In the genomic region with DNA sequence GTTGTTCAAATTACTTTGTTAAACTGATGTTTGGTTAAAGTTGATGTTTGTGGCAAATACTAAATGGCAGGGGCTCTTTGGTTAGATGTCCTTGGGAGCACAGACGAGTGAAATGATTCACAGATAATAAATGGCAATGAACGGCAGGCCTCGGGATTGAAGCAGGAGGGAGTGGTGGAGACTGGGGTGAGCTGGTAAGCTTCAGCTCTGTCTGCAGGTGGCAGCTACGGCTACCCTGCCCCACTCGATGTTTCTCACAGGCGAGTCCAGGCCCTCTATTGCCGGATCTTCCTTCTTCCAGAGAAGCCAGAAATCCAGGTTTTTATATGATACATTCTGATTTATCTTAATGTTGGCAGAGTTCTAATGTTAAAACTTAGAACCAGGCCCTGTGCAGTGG, we compare ENCODE assay signal across 17 cellular contexts.
DNase-seq lines count a peak whose midpoint lies in the region; ATAC-seq and TF ChIP-seq lines count a peak whose summit lies in the region.
"Had no signal": no experiment of that assay in that cellular context is flagged by ENCODE, and none has a peak within 500 bp of the region (broad histone marks: within the 10 kb centered on the region; RNA-seq: fewer than 3 reads in every experiment).

No MANE protein-coding gene starts in this region.

- H3K9me3 ChIP-seq in tibial nerve: no peaks in the 10 kb centered on the region
- H3K9me3 ChIP-seq: BLaER1 treated with 17β-estradiol and CSF1 and Interleukin-3, amounts not matched to agents 10 nM and 100 nM had no signal

- TF ChIP-seq EP300 in tibial nerve (IDR thresholded peaks at IDR 0.05): no peak

- H2BK120ac ChIP-seq in mesendoderm (ENCODE audit: low read depth, low read length): no peak overlapping the region

- no peak overlapping the region for H3K9ac ChIP-seq in mesendoderm (ENCODE audit: low read length)
- H3K9ac ChIP-seq: BLaER1 treated with 17β-estradiol and CSF1 and Interleukin-3, amounts not matched to agents 10 nM and 100 nM had no signal

- H3K27me3 ChIP-seq in tibial nerve (no peaks in the 10 kb centered on the region), mesendoderm (ENCODE audit: insufficient read depth, low read length, poor library complexity) (no peaks in the 10 kb centered on the region)
- H3K27me3 ChIP-seq: BLaER1 treated with 17β-estradiol and CSF1 and Interleukin-3, amounts not matched to agents 10 nM and 100 nM had no signal

- peaks cover 0 to 12% (median 0%) of the 10 kb centered on the region in 3 donors for H3K36me3 ChIP-seq in tibial nerve
- no peaks in the 10 kb centered on the region for H3K36me3 ChIP-seq in mesendoderm (ENCODE audit: control insufficient read depth, insufficient read depth, low read length)

- H4K5ac ChIP-seq in mesendoderm (ENCODE audit: low read length): no peak overlapping the region

- peak overlapping the region; percentile 64 for H3K27ac Mint-ChIP-seq in T-helper 2 cell treated with Interferon-gamma antibody and Interleukin-4, amounts not matched to agents 5 μg/mL and 100 μg/mL, for 36 hours
- peak overlapping the region; percentile 67 for H3K27ac Mint-ChIP-seq in activated T-helper 1 cell treated with anti-CD3 and anti-CD28 coated beads, Interleukin-12 subunit alpha, Interleukin-12 subunit beta, Interleukin-2, Interleukin-4 antibody, amounts not matched to agents 30 ng/mL and 10 ng/mL and 1 ng/mL, durations not matched to agents 14 hours and 24 hours and 36 hours

- no peak overlapping the region for H4K8ac ChIP-seq in mesendoderm (ENCODE audit: low read depth, low read length)

- H3K27me3 Mint-ChIP-seq in T-helper 2 cell treated with Interferon-gamma antibody and Interleukin-4, amounts not matched to agents 5 μg/mL and 100 μg/mL, for 36 hours (ENCODE audit: low read depth): no peaks in the 10 kb centered on the region
- H3K27me3 Mint-ChIP-seq in activated T-helper 1 cell treated with anti-CD3 and anti-CD28 coated beads, Interleukin-12 subunit alpha, Interleukin-12 subunit beta, Interleukin-2, Interleukin-4 antibody, amounts not matched to agents 30 ng/mL and 10 ng/mL and 1 ng/mL, durations not matched to agents 14 hours and 24 hours and 36 hours (ENCODE audit: insufficient read depth): no peaks in the 10 kb centered on the region

- H2AK5ac ChIP-seq in mesendoderm (ENCODE audit: low read length): no peak overlapping the region

- H3K4me3 ChIP-seq in tibial nerve (no peak overlapping the region), mesendoderm (ENCODE audit: low read length) (no peak overlapping the region)
- H3K4me3 ChIP-seq: BLaER1 treated with 17β-estradiol and CSF1 and Interleukin-3, amounts not matched to agents 10 nM and 100 nM; PC-9 had no signal

- peaks cover 66% of the 10 kb centered on the region for H3K36me3 Mint-ChIP-seq in T-helper 2 cell treated with Interferon-gamma antibody and Interleukin-4, amounts not matched to agents 5 μg/mL and 100 μg/mL, for 36 hours (ENCODE audit: low read depth)
- peaks cover 62% of the 10 kb centered on the region for H3K36me3 Mint-ChIP-seq in activated T-helper 1 cell treated with anti-CD3 and anti-CD28 coated beads, Interleukin-12 subunit alpha, Interleukin-12 subunit beta, Interleukin-2, Interleukin-4 antibody, amounts not matched to agents 30 ng/mL and 10 ng/mL and 1 ng/mL, durations not matched to agents 14 hours and 24 hours and 36 hours (ENCODE audit: low read depth)

- H3K4me1 ChIP-seq in tibial nerve (peaks cover 0 to 56% (median 6%) of the 10 kb centered on the region in 4 donors), mesendoderm (ENCODE audit: control insufficient read depth, low read depth, low read length) (no peaks in the 10 kb centered on the region)

- no peak for TF ChIP-seq CTCF in tibial nerve (IDR thresholded peaks at IDR 0.05)

- intact Hi-C loops in activated T-helper 1 cell treated with anti-CD3 and anti-CD28 coated beads, Interleukin-12 subunit alpha, Interleukin-12 subunit beta, Interleukin-2, Interleukin-4 antibody, amounts not matched to agents 30 ng/mL and 10 ng/mL and 1 ng/mL, durations not matched to agents 14 hours and 24 hours and 36 hours (cut with micrococcal nuclease): no loop called here

- no peak overlapping the region for H3K23ac ChIP-seq in mesendoderm (ENCODE audit: low read length)

- no peaks in the 10 kb centered on the region for H3K79me1 ChIP-seq in mesendoderm (ENCODE audit: low read length)

- H3K27ac ChIP-seq in tibial nerve (peak overlapping the region in 3 of 4 donors; percentile 50 to 89 (median 84)), mesendoderm (ENCODE audit: low read depth, low read length) (no peak overlapping the region)
- H3K27ac ChIP-seq: 22Rv1; BLaER1 treated with 17β-estradiol and CSF1 and Interleukin-3, amounts not matched to agents 10 nM and 100 nM had no signal

- H3K4me2 ChIP-seq in mesendoderm (ENCODE audit: low read length): no peak overlapping the region

- ATAC-seq in GM21423 (IDR thresholded peaks at IDR 0.05; ENCODE audit: unreplicated experiment): no peak

- no peaks in the 10 kb centered on the region for H3K9me3 Mint-ChIP-seq in T-helper 2 cell treated with Interferon-gamma antibody and Interleukin-4, amounts not matched to agents 5 μg/mL and 100 μg/mL, for 36 hours
- no peaks in the 10 kb centered on the region for H3K9me3 Mint-ChIP-seq in activated T-helper 1 cell treated with anti-CD3 and anti-CD28 coated beads, Interleukin-12 subunit alpha, Interleukin-12 subunit beta, Interleukin-2, Interleukin-4 antibody, amounts not matched to agents 30 ng/mL and 10 ng/mL and 1 ng/mL, durations not matched to agents 14 hours and 24 hours and 36 hours

- H3K79me2 ChIP-seq in mesendoderm (ENCODE audit: control insufficient read depth, insufficient read depth, low read length): no peaks in the 10 kb centered on the region

- no peak overlapping the region for H2BK15ac ChIP-seq in mesendoderm (replicated peaks; ENCODE audit: low read depth)

- H3K56ac ChIP-seq in mesendoderm (ENCODE audit: low read length): no peak overlapping the region

- no peak overlapping the region for H2BK5ac ChIP-seq in mesendoderm (ENCODE audit: low read length)

- WGBS in tibial nerve, 2 donors: 71 to 74% methylated on average over 7 of the region's 7 CpGs
- WGBS in mesendoderm (ENCODE audit: extremely low coverage, insufficient coverage, low lambda C conversion rate): no CpG with 5 or more reads among the region's 7 CpGs

- DNase-seq in T-helper 2 cell treated with Interferon-gamma antibody and Interleukin-4, amounts not matched to agents 5 μg/mL and 100 μg/mL, for 36 hours (ENCODE audit: low spot score): no peak
- DNase-seq in T-helper 2 cell: no peak
- DNase-seq in activated T-helper 1 cell treated with anti-CD3 and anti-CD28 coated beads, Interleukin-12 subunit alpha, Interleukin-12 subunit beta, Interleukin-2, Interleukin-4 antibody, amounts not matched to agents 30 ng/mL and 10 ng/mL and 1 ng/mL, durations not matched to agents 14 hours and 24 hours and 36 hours (ENCODE audit: low spot score): no peak
- DNase-seq in islet precursor cell: peak; percentile 18
- DNase-seq in tibial nerve (ENCODE audit: low spot score in 2 of 2): no peak
- no peak for DNase-seq in activated effector memory CD4-positive, alpha-beta T cell treated with anti-CD3 and anti-CD28 coated beads, Interleukin-2, amount 50 U/mL, for 16 hours
- DNase-seq in mesendoderm: no peak
- DNase-seq: DMS 273 treated with DMSO at 0.1 percent for 48 hours, KBM-7, NCI-H1436 treated with DMSO at 0.1 percent for 48 hours, NCI-H2081 treated with DMSO at 0.1 percent for 48 hours, NCI-H2227 treated with DMSO at 0.1 percent for 48 hours, NCI-H69, PC-9 had no signal

- peaks cover 9% of the 10 kb centered on the region for H3K4me1 Mint-ChIP-seq in T-helper 2 cell treated with Interferon-gamma antibody and Interleukin-4, amounts not matched to agents 5 μg/mL and 100 μg/mL, for 36 hours (ENCODE audit: low read depth)
- H3K4me1 Mint-ChIP-seq in activated T-helper 1 cell treated with anti-CD3 and anti-CD28 coated beads, Interleukin-12 subunit alpha, Interleukin-12 subunit beta, Interleukin-2, Interleukin-4 antibody, amounts not matched to agents 30 ng/mL and 10 ng/mL and 1 ng/mL, durations not matched to agents 14 hours and 24 hours and 36 hours (ENCODE audit: low read depth): peaks cover 45% of the 10 kb centered on the region

- H3K4ac ChIP-seq in mesendoderm (ENCODE audit: low read depth, low read length): no peak overlapping the region

- H3K4me3 Mint-ChIP-seq in T-helper 2 cell treated with Interferon-gamma antibody and Interleukin-4, amounts not matched to agents 5 μg/mL and 100 μg/mL, for 36 hours: no peak overlapping the region
- H3K4me3 Mint-ChIP-seq in activated T-helper 1 cell treated with anti-CD3 and anti-CD28 coated beads, Interleukin-12 subunit alpha, Interleukin-12 subunit beta, Interleukin-2, Interleukin-4 antibody, amounts not matched to agents 30 ng/mL and 10 ng/mL and 1 ng/mL, durations not matched to agents 14 hours and 24 hours and 36 hours: no peak overlapping the region

- no peak for TF ChIP-seq POLR2A in tibial nerve (IDR thresholded peaks at IDR 0.05)

- no peak overlapping the region for H3K18ac ChIP-seq in mesendoderm (ENCODE audit: low read length)
